Comparison of ENCODE assay signal across 12 cellular contexts in the genomic region with DNA sequence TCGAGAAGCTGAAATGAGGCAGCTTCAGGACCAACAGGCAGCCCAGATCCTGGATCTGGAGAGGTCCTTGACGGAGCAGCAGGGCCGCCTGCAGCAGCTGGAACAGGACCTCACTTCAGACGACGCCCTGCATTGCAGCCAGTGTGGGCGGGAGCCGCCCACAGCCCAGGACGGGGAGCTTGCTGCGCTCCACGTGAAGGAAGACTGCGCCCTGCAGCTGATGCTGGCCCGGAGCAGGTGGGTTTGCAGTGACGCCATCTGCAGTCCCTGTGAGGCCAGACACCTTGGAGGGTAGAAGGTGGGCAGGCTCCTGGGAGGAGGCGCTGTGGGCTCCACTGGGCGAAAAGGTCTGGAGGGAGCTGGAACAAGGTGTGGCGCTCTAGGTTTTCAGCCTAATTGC. TPM values are rescaled to one million over a fixed set of nuclear protein-coding genes. Genes with fewer than 3 reads are reported as not detected.
A peak's percentile ranks its signal among the peaks of the same experiment; 100 is the strongest.
DNase-seq lines count a peak whose midpoint lies in the region; ATAC-seq and TF ChIP-seq lines count a peak whose summit lies in the region.
"Had no signal": no experiment of that assay in that cellular context is flagged by ENCODE, and none has a peak within 500 bp of the region (broad histone marks: within the 10 kb centered on the region; RNA-seq: fewer than 3 reads in every experiment).

No MANE protein-coding gene starts in this region.

- H2AK5ac ChIP-seq in neuronal stem cell (ENCODE audit: low read depth, low read length) = no peak overlapping the region

- H3K4me1 Mint-ChIP-seq in GM23338 = no peaks in the 10 kb centered on the region
- H3K4me1 Mint-ChIP-seq in activated CD4-positive, alpha-beta T cell treated with anti-CD3 and anti-CD28 coated beads, Interleukin-2, amount 10 ng/mL, durations not matched to agents 7 days and 5 days = peaks cover 16% of the 10 kb centered on the region

- DNase-seq in GM23338 (ENCODE audit: low spot score) (no peak), testis (peak; percentile 45), neuronal stem cell (ENCODE audit: low spot score) (no peak)
- no peak for DNase-seq in activated CD4-positive, alpha-beta T cell treated with anti-CD3 and anti-CD28 coated beads, Interleukin-2, amount 10 ng/mL, durations not matched to agents 7 days and 5 days
- DNase-seq: BE2C; CD4-positive, alpha-beta memory T cell; DMS79 had no signal

- CTCF ChIA-PET in HEK293 (lab: Yijun Ruan, JAX) = interaction anchor here (0.6 to 0.7 kb wide), 2 partner anchors 220 to 697 kb away, joined by 3 read pairs; no protein-coding TSS in a partner anchor
- CTCF ChIA-PET in activated CD4-positive, alpha-beta T cell treated with anti-CD3 and anti-CD28 coated beads, Interleukin-2, amount 10 ng/mL, durations not matched to agents 7 days and 5 days (lab: Charles Lee) = no interaction called here

- peaks cover 7% of the 10 kb centered on the region; the same call in 1 of the 2 replicates for H3K36me3 ChIP-seq in GM23338 (ENCODE audit: insufficient read depth)
- H3K36me3 ChIP-seq in HEK293 (ENCODE audit: control insufficient read depth in 2 of 2, insufficient read depth in 1 of 2, low read length in 2 of 2) = peaks cover 55 to 80% of the 10 kb centered on the region in 2 experiments
- H3K36me3 ChIP-seq in testis (ENCODE audit: low read depth, missing control alignments) = no peaks in the 10 kb centered on the region
- H3K36me3 ChIP-seq in neuronal stem cell (replicated peaks in 1 of 2; ENCODE audit: control insufficient read depth in 2 of 2, insufficient read depth in 2 of 2, low read length in 2 of 2) = peaks cover 36 to 84% of the 10 kb centered on the region in 2 donors

- no peak overlapping the region for H3K14ac ChIP-seq in neuronal stem cell (ENCODE audit: low read length)

- H4K91ac ChIP-seq in neuronal stem cell (ENCODE audit: low read depth, low read length, poor library complexity) = no peak overlapping the region

- no peaks in the 10 kb centered on the region for H3K4me1 ChIP-seq in GM23338 (ENCODE audit: insufficient read depth)
- no peaks in the 10 kb centered on the region for H3K4me1 ChIP-seq in HEK293 (ENCODE audit: control insufficient read depth, insufficient read depth, low read length)
- peaks cover 27% of the 10 kb centered on the region for H3K4me1 ChIP-seq in testis
- no peaks in the 10 kb centered on the region for H3K4me1 ChIP-seq in neuronal stem cell (ENCODE audit: control insufficient read depth in 2 of 2, insufficient read depth in 1 of 2, low read depth in 1 of 2, low read length in 2 of 2)
- H3K4me1 ChIP-seq: BE2C had no signal

- peaks cover 15% of the 10 kb centered on the region for H3K27me3 Mint-ChIP-seq in GM23338 (ENCODE audit: insufficient read depth, low read depth, poor library complexity)
- no peaks in the 10 kb centered on the region for H3K27me3 Mint-ChIP-seq in activated CD4-positive, alpha-beta T cell treated with anti-CD3 and anti-CD28 coated beads, Interleukin-2, amount 10 ng/mL, durations not matched to agents 7 days and 5 days
- H3K27me3 Mint-ChIP-seq: CD4-positive, alpha-beta memory T cell; IgD-negative memory B cell had no signal

- no peak overlapping the region for H3K4me3 ChIP-seq in GM23338
- H3K4me3 ChIP-seq in HEK293 (ENCODE audit: low read depth, low read length) = no peak overlapping the region
- H3K4me3 ChIP-seq in testis = no peak overlapping the region
- H3K4me3 ChIP-seq in neuronal stem cell (ENCODE audit: low read length in 2 of 2) = peak overlapping the region in 1 of 2 donors; percentile 49

- peaks cover 76% of the 10 kb centered on the region for H3K36me3 Mint-ChIP-seq in GM23338 (ENCODE audit: low read depth)
- peaks cover 50% of the 10 kb centered on the region for H3K36me3 Mint-ChIP-seq in activated CD4-positive, alpha-beta T cell treated with anti-CD3 and anti-CD28 coated beads, Interleukin-2, amount 10 ng/mL, durations not matched to agents 7 days and 5 days (ENCODE audit: low read depth)

- TF ChIP-seq CTCF in GM23338 (conservative IDR thresholded peaks at IDR 0.05; ENCODE audit: low read depth in 2 of 2) (0 out of 4 replicates have a peak, but pooled peaks of 1 of the 2 experiments have one; percentile 19), HEK293 (tag by site-specific recombination; IDR thresholded peaks at IDR 0.05) (no peak), testis (IDR thresholded peaks at IDR 0.05) (no peak)

- no peak overlapping the region for H3K23ac ChIP-seq in neuronal stem cell (ENCODE audit: low read depth, low read length, poor library complexity)

- intact Hi-C loops in testis (cut with DNase I; ENCODE audit: low total_unique reads) = no loop called here

- no peak overlapping the region for H4K8ac ChIP-seq in neuronal stem cell (ENCODE audit: low read depth, low read length)

- ATAC-seq in GM23338 = peak; percentile 32; the same call in 2 of the 3 replicates
- peak; percentile 33 for ATAC-seq in esophagus mucosa
- ATAC-seq in HG03039 (IDR thresholded peaks at IDR 0.05; ENCODE audit: unreplicated experiment) = no peak

- H2BK120ac ChIP-seq in neuronal stem cell (ENCODE audit: low read depth, low read length) = no peak overlapping the region

- no peak overlapping the region for H3K18ac ChIP-seq in neuronal stem cell (ENCODE audit: low read length)

- WGBS in testis, 2 donors = 63 to 68% methylated on average over 7 to 16 of the region's 16 CpGs
- no CpG with 5 or more reads among the region's 16 CpGs for WGBS in neuronal stem cell (ENCODE audit: extremely low coverage in 2 of 2, insufficient read length in 2 of 2, insufficient replicate concordance in 1 of 2), 2 donors

- H2BK12ac ChIP-seq in neuronal stem cell (ENCODE audit: low read length) = no peak overlapping the region

- no peaks in the 10 kb centered on the region for H3K9me2 ChIP-seq in GM23338 (ENCODE audit: insufficient read depth)

- H3K79me1 ChIP-seq in neuronal stem cell (ENCODE audit: low read depth, low read length) = peaks cover 4% of the 10 kb centered on the region

- POLR2A ChIA-PET in HEK293 (lab: Yijun Ruan, JAX) = no interaction called here
- POLR2A ChIA-PET in activated CD4-positive, alpha-beta T cell treated with anti-CD3 and anti-CD28 coated beads, Interleukin-2, amount 10 ng/mL, durations not matched to agents 7 days and 5 days (lab: Charles Lee) = no interaction called here

- no peak for TF ChIP-seq POLR2A in testis (IDR thresholded peaks at IDR 0.05)

- H3K4ac ChIP-seq in neuronal stem cell (ENCODE audit: low read length) = no peak overlapping the region

- 0 out of 2 replicates have a peak, but pooled peaks cover 7% of the 10 kb centered on the region for H3F3A ChIP-seq in GM23338 (replicated peaks; ENCODE audit: low read depth)

- H3K9me3 ChIP-seq in HEK293 (ENCODE audit: control insufficient read depth, insufficient read depth, low read depth, low read length) (no peaks in the 10 kb centered on the region), testis (no peaks in the 10 kb centered on the region), neuronal stem cell (replicated peaks in 1 of 2; ENCODE audit: control insufficient read depth in 2 of 2, insufficient read depth in 1 of 2, low read depth in 1 of 2, low read length in 2 of 2) (peaks cover 2 to 5% of the 10 kb centered on the region in 2 donors)
- H3K9me3 ChIP-seq: BE2C had no signal

- peaks cover 8% of the 10 kb centered on the region; the same call in 2 of the 3 replicates for H3K9me3 Mint-ChIP-seq in GM23338
- H3K9me3 Mint-ChIP-seq in activated CD4-positive, alpha-beta T cell treated with anti-CD3 and anti-CD28 coated beads, Interleukin-2, amount 10 ng/mL, durations not matched to agents 7 days and 5 days = no peaks in the 10 kb centered on the region

- H2BK15ac ChIP-seq in neuronal stem cell (ENCODE audit: low read length) = no peak overlapping the region

- no peak overlapping the region for H3K27ac Mint-ChIP-seq in GM23338
- H3K27ac Mint-ChIP-seq in activated CD4-positive, alpha-beta T cell treated with anti-CD3 and anti-CD28 coated beads, Interleukin-2, amount 10 ng/mL, durations not matched to agents 7 days and 5 days = no peak overlapping the region
- H3K27ac Mint-ChIP-seq: IgD-negative memory B cell had no signal

- H3K4me3 Mint-ChIP-seq in GM23338 = no peak overlapping the region
- H3K4me3 Mint-ChIP-seq in activated CD4-positive, alpha-beta T cell treated with anti-CD3 and anti-CD28 coated beads, Interleukin-2, amount 10 ng/mL, durations not matched to agents 7 days and 5 days = no peak overlapping the region
- H3K4me3 Mint-ChIP-seq: CD4-positive, alpha-beta memory T cell; IgD-negative memory B cell had no signal

- H3K27me3 ChIP-seq in GM23338 (ENCODE audit: insufficient read depth) = no peaks in the 10 kb centered on the region
- no peaks in the 10 kb centered on the region for H3K27me3 ChIP-seq in testis
- H3K27me3 ChIP-seq in neuronal stem cell (ENCODE audit: control insufficient read depth in 3 of 3, insufficient read depth in 3 of 3, low read depth in 1 of 3, low read length in 3 of 3) = no peaks in the 10 kb centered on the region
- H3K27me3 ChIP-seq: BE2C had no signal

- no peak overlapping the region for H2BK5ac ChIP-seq in neuronal stem cell (ENCODE audit: low read length)

- H2AFZ ChIP-seq in GM23338 (no peak overlapping the region), neuronal stem cell (ENCODE audit: low read length) (no peak overlapping the region)

- H3K4me2 ChIP-seq in GM23338 = no peak overlapping the region
- no peak overlapping the region for H3K4me2 ChIP-seq in neuronal stem cell (ENCODE audit: insufficient read depth, low read length, poor library complexity, severe bottlenecking)

- H3K79me2 ChIP-seq in GM23338 (replicated peaks; ENCODE audit: insufficient read depth) = peaks cover 24% of the 10 kb centered on the region

- no peak overlapping the region for H3K27ac ChIP-seq in GM23338 (ENCODE audit: low read depth)
- H3K27ac ChIP-seq in HEK293 (ENCODE audit: extremely low read depth, low read depth, low read length) = no peak overlapping the region
- H3K27ac ChIP-seq in testis = no peak overlapping the region
- no peak overlapping the region for H3K27ac ChIP-seq in neuronal stem cell (replicated peaks; ENCODE audit: low read length)
- H3K27ac ChIP-seq: C4-2B had no signal

- no peaks in the 10 kb centered on the region; the same call in 1 of the 2 replicates for H4K20me1 ChIP-seq in GM23338 (replicated peaks; ENCODE audit: insufficient read depth)

- H3K9ac ChIP-seq in neuronal stem cell (ENCODE audit: low read depth, low read length, poor library complexity) = no peak overlapping the region

RNA-seq across cellular contexts. Expression of a gene that starts 39.7 kb away (rescaled TPM):
- 38.4 and 39.6 TPM in 2 replicates for total RNA-seq in GM23338 (2014; rRNA removed; shearing (Covaris generic))
- 39.6 and 46.1 TPM in 2 replicates for polyA plus RNA-seq in GM23338 (2016; fragmentation: Nextera tagmentation; extraction: Ambion mirVana)
- total RNA-seq in esophagus mucosa = 18.1 TPM
- 100 to 1,000 TPM; 116 to 169 TPM for total RNA-seq in testis
- polyA plus RNA-seq in testis (ENCODE audit: insufficient read depth, low read depth, low replicate concordance) = 44.7 TPM
- total RNA-seq in activated CD4-positive, alpha-beta T cell treated with anti-CD3 and anti-CD28 coated beads, Interleukin-2, amount 10 ng/mL, durations not matched to agents 7 days and 5 days = 10 to 100 TPM; 84.0 to 89.8 TPM
- 11.1 TPM for polyA plus RNA-seq in neuronal stem cell (2013, experiment 1 of 2)
- 10.6 TPM for polyA plus RNA-seq in neuronal stem cell (2013, experiment 2 of 2)

RNA-seq across cellular contexts. Expression of a gene that starts 40.0 kb away (rescaled TPM):
- total RNA-seq in GM23338 (2014; rRNA removed; shearing (Covaris generic)) = 14.9 and 17.7 TPM in 2 replicates
- 22.4 and 23.9 TPM in 2 replicates for polyA plus RNA-seq in GM23338 (2016; fragmentation: Nextera tagmentation; extraction: Ambion mirVana)
- 4.7 TPM for total RNA-seq in esophagus mucosa
- 10 to 100 TPM; 13.7 to 21.6 TPM for total RNA-seq in testis
- polyA plus RNA-seq in testis (ENCODE audit: insufficient read depth, low read depth, low replicate concordance) = 13.6 TPM
- total RNA-seq in activated CD4-positive, alpha-beta T cell treated with anti-CD3 and anti-CD28 coated beads, Interleukin-2, amount 10 ng/mL, durations not matched to agents 7 days and 5 days = 10 to 100 TPM; 67.5 to 68.3 TPM
- 29.5 TPM for polyA plus RNA-seq in neuronal stem cell (2013, experiment 1 of 2)
- 29.2 TPM for polyA plus RNA-seq in neuronal stem cell (2013, experiment 2 of 2)
